ENCODE assay signal across 1 cellular context in the genomic region with DNA sequence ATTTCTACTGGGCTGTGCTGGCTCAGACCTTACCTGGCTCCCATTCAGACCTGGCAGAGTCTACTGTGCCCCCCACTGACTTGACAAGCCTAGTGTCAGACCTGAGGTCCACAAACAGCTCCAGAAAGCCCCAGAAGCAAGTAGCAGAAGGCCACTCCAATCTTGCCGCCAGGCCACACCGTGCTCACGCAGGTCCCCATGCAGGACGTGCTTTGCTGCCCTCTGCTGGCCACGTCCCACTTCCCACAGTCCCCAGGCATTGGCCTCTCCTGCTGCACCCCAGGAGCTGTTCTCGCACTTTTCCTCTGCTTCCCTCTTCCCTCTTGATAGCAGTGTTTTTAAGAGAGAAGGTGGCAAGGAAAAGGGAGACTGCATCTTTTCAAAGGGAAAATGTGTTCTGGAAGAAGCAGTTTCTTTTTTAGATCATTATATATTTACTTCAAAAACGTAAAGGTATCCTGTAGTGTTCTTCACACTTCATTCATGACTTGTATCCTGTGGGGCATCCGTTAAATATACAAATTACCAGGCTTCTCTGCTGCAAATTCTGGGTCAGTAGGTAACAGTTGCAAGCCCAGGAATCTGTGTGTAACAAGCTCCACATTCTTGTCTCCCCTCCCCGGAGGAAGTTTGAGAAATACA.
TF ChIP-seq lines count a peak whose summit lies in the region.

No MANE protein-coding gene starts in this region.

TF ChIP-seq in HepG2, 621 proteins besides CTCF, POLR2A, EP300 and RAD21 (continued from another document and continues in another):
- TF ChIP-seq, protein P1, sequence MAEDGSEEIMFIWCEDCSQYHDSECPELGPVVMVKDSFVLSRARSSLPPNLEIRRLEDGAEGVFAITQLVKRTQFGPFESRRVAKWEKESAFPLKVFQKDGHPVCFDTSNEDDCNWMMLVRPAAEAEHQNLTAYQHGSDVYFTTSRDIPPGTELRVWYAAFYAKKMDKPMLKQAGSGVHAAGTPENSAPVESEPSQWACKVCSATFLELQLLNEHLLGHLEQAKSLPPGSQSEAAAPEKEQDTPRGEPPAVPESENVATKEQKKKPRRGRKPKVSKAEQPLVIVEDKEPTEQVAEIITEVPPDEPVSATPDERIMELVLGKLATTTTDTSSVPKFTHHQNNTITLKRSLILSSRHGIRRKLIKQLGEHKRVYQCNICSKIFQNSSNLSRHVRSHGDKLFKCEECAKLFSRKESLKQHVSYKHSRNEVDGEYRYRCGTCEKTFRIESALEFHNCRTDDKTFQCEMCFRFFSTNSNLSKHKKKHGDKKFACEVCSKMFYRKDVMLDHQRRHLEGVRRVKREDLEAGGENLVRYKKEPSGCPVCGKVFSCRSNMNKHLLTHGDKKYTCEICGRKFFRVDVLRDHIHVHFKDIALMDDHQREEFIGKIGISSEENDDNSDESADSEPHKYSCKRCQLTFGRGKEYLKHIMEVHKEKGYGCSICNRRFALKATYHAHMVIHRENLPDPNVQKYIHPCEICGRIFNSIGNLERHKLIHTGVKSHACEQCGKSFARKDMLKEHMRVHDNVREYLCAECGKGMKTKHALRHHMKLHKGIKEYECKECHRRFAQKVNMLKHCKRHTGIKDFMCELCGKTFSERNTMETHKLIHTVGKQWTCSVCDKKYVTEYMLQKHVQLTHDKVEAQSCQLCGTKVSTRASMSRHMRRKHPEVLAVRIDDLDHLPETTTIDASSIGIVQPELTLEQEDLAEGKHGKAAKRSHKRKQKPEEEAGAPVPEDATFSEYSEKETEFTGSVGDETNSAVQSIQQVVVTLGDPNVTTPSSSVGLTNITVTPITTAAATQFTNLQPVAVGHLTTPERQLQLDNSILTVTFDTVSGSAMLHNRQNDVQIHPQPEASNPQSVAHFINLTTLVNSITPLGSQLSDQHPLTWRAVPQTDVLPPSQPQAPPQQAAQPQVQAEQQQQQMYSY (CRISPR knock-in tag; IDR thresholded peaks at IDR 0.05), result no peak
- TF ChIP-seq, protein P2, sequence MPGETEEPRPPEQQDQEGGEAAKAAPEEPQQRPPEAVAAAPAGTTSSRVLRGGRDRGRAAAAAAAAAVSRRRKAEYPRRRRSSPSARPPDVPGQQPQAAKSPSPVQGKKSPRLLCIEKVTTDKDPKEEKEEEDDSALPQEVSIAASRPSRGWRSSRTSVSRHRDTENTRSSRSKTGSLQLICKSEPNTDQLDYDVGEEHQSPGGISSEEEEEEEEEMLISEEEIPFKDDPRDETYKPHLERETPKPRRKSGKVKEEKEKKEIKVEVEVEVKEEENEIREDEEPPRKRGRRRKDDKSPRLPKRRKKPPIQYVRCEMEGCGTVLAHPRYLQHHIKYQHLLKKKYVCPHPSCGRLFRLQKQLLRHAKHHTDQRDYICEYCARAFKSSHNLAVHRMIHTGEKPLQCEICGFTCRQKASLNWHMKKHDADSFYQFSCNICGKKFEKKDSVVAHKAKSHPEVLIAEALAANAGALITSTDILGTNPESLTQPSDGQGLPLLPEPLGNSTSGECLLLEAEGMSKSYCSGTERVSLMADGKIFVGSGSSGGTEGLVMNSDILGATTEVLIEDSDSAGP (CRISPR knock-in tag; IDR thresholded peaks at IDR 0.05; ENCODE audit: borderline replicate concordance), result peak; percentile 57; the same call in 1 of the 2 replicates
- TF ChIP-seq KLF15 (CRISPR knock-in tag; IDR thresholded peaks at IDR 0.05; ENCODE audit: borderline replicate concordance) (no peak), ATF7-NPFF (CRISPR knock-in tag; IDR thresholded peaks at IDR 0.05; ENCODE audit: low read depth) (no peak), ZNF510 (CRISPR knock-in tag; IDR thresholded peaks at IDR 0.05; ENCODE audit: low read depth) (no peak), MAF1 (CRISPR knock-in tag; IDR thresholded peaks at IDR 0.05; ENCODE audit: borderline replicate concordance) (no peak), ZNF530 (CRISPR knock-in tag; IDR thresholded peaks at IDR 0.05; ENCODE audit: low read depth) (no peak), ZNF446 (CRISPR knock-in tag; IDR thresholded peaks at IDR 0.05) (0 out of 2 replicates have a peak, but pooled peaks have one; percentile 57), TEAD3 (CRISPR knock-in tag; optimal IDR thresholded peaks at IDR 0.05; ENCODE audit: borderline replicate concordance) (peak; percentile 58), MTF1 (CRISPR knock-in tag; IDR thresholded peaks at IDR 0.05) (no peak), MYC (CRISPR knock-in tag; IDR thresholded peaks at IDR 0.05; ENCODE audit: borderline replicate concordance) (peak; percentile 36; the same call in 1 of the 2 replicates), ZNF879 (CRISPR knock-in tag; IDR thresholded peaks at IDR 0.05) (no peak), ZNF484 (CRISPR knock-in tag; IDR thresholded peaks at IDR 0.05; ENCODE audit: borderline replicate concordance, low read depth) (no peak)
- TF ChIP-seq, protein P3, sequence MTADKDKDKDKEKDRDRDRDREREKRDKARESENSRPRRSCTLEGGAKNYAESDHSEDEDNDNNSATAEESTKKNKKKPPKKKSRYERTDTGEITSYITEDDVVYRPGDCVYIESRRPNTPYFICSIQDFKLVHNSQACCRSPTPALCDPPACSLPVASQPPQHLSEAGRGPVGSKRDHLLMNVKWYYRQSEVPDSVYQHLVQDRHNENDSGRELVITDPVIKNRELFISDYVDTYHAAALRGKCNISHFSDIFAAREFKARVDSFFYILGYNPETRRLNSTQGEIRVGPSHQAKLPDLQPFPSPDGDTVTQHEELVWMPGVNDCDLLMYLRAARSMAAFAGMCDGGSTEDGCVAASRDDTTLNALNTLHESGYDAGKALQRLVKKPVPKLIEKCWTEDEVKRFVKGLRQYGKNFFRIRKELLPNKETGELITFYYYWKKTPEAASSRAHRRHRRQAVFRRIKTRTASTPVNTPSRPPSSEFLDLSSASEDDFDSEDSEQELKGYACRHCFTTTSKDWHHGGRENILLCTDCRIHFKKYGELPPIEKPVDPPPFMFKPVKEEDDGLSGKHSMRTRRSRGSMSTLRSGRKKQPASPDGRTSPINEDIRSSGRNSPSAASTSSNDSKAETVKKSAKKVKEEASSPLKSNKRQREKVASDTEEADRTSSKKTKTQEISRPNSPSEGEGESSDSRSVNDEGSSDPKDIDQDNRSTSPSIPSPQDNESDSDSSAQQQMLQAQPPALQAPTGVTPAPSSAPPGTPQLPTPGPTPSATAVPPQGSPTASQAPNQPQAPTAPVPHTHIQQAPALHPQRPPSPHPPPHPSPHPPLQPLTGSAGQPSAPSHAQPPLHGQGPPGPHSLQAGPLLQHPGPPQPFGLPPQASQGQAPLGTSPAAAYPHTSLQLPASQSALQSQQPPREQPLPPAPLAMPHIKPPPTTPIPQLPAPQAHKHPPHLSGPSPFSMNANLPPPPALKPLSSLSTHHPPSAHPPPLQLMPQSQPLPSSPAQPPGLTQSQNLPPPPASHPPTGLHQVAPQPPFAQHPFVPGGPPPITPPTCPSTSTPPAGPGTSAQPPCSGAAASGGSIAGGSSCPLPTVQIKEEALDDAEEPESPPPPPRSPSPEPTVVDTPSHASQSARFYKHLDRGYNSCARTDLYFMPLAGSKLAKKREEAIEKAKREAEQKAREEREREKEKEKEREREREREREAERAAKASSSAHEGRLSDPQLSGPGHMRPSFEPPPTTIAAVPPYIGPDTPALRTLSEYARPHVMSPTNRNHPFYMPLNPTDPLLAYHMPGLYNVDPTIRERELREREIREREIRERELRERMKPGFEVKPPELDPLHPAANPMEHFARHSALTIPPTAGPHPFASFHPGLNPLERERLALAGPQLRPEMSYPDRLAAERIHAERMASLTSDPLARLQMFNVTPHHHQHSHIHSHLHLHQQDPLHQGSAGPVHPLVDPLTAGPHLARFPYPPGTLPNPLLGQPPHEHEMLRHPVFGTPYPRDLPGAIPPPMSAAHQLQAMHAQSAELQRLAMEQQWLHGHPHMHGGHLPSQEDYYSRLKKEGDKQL (CRISPR knock-in tag; IDR thresholded peaks at IDR 0.05; ENCODE audit: low read depth), result no peak
- TF ChIP-seq, protein P4, sequence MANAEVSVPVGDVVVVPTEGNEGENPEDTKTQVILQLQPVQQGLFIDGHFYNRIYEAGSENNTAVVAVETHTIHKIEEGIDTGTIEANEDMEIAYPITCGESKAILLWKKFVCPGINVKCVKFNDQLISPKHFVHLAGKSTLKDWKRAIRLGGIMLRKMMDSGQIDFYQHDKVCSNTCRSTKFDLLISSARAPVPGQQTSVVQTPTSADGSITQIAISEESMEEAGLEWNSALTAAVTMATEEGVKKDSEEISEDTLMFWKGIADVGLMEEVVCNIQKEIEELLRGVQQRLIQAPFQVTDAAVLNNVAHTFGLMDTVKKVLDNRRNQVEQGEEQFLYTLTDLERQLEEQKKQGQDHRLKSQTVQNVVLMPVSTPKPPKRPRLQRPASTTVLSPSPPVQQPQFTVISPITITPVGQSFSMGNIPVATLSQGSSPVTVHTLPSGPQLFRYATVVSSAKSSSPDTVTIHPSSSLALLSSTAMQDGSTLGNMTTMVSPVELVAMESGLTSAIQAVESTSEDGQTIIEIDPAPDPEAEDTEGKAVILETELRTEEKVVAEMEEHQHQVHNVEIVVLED (CRISPR knock-in tag; IDR thresholded peaks at IDR 0.05; ENCODE audit: borderline replicate concordance), result peak; percentile 47; the same call in 1 of the 2 replicates
- TF ChIP-seq, protein P5, sequence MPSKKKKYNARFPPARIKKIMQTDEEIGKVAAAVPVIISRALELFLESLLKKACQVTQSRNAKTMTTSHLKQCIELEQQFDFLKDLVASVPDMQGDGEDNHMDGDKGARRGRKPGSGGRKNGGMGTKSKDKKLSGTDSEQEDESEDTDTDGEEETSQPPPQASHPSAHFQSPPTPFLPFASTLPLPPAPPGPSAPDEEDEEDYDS (CRISPR knock-in tag; IDR thresholded peaks at IDR 0.05), result no peak
- TF ChIP-seq, protein P6, sequence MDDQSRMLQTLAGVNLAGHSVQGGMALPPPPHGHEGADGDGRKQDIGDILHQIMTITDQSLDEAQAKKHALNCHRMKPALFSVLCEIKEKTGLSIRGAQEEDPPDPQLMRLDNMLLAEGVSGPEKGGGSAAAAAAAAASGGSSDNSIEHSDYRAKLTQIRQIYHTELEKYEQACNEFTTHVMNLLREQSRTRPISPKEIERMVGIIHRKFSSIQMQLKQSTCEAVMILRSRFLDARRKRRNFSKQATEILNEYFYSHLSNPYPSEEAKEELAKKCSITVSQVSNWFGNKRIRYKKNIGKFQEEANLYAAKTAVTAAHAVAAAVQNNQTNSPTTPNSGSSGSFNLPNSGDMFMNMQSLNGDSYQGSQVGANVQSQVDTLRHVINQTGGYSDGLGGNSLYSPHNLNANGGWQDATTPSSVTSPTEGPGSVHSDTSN (CRISPR knock-in tag; IDR thresholded peaks at IDR 0.05; ENCODE audit: borderline replicate concordance), result no peak
- TF ChIP-seq, protein P7, sequence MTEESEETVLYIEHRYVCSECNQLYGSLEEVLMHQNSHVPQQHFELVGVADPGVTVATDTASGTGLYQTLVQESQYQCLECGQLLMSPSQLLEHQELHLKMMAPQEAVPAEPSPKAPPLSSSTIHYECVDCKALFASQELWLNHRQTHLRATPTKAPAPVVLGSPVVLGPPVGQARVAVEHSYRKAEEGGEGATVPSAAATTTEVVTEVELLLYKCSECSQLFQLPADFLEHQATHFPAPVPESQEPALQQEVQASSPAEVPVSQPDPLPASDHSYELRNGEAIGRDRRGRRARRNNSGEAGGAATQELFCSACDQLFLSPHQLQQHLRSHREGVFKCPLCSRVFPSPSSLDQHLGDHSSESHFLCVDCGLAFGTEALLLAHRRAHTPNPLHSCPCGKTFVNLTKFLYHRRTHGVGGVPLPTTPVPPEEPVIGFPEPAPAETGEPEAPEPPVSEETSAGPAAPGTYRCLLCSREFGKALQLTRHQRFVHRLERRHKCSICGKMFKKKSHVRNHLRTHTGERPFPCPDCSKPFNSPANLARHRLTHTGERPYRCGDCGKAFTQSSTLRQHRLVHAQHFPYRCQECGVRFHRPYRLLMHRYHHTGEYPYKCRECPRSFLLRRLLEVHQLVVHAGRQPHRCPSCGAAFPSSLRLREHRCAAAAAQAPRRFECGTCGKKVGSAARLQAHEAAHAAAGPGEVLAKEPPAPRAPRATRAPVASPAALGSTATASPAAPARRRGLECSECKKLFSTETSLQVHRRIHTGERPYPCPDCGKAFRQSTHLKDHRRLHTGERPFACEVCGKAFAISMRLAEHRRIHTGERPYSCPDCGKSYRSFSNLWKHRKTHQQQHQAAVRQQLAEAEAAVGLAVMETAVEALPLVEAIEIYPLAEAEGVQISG (CRISPR knock-in tag; IDR thresholded peaks at IDR 0.05), result no peak
- TF ChIP-seq, protein P8, sequence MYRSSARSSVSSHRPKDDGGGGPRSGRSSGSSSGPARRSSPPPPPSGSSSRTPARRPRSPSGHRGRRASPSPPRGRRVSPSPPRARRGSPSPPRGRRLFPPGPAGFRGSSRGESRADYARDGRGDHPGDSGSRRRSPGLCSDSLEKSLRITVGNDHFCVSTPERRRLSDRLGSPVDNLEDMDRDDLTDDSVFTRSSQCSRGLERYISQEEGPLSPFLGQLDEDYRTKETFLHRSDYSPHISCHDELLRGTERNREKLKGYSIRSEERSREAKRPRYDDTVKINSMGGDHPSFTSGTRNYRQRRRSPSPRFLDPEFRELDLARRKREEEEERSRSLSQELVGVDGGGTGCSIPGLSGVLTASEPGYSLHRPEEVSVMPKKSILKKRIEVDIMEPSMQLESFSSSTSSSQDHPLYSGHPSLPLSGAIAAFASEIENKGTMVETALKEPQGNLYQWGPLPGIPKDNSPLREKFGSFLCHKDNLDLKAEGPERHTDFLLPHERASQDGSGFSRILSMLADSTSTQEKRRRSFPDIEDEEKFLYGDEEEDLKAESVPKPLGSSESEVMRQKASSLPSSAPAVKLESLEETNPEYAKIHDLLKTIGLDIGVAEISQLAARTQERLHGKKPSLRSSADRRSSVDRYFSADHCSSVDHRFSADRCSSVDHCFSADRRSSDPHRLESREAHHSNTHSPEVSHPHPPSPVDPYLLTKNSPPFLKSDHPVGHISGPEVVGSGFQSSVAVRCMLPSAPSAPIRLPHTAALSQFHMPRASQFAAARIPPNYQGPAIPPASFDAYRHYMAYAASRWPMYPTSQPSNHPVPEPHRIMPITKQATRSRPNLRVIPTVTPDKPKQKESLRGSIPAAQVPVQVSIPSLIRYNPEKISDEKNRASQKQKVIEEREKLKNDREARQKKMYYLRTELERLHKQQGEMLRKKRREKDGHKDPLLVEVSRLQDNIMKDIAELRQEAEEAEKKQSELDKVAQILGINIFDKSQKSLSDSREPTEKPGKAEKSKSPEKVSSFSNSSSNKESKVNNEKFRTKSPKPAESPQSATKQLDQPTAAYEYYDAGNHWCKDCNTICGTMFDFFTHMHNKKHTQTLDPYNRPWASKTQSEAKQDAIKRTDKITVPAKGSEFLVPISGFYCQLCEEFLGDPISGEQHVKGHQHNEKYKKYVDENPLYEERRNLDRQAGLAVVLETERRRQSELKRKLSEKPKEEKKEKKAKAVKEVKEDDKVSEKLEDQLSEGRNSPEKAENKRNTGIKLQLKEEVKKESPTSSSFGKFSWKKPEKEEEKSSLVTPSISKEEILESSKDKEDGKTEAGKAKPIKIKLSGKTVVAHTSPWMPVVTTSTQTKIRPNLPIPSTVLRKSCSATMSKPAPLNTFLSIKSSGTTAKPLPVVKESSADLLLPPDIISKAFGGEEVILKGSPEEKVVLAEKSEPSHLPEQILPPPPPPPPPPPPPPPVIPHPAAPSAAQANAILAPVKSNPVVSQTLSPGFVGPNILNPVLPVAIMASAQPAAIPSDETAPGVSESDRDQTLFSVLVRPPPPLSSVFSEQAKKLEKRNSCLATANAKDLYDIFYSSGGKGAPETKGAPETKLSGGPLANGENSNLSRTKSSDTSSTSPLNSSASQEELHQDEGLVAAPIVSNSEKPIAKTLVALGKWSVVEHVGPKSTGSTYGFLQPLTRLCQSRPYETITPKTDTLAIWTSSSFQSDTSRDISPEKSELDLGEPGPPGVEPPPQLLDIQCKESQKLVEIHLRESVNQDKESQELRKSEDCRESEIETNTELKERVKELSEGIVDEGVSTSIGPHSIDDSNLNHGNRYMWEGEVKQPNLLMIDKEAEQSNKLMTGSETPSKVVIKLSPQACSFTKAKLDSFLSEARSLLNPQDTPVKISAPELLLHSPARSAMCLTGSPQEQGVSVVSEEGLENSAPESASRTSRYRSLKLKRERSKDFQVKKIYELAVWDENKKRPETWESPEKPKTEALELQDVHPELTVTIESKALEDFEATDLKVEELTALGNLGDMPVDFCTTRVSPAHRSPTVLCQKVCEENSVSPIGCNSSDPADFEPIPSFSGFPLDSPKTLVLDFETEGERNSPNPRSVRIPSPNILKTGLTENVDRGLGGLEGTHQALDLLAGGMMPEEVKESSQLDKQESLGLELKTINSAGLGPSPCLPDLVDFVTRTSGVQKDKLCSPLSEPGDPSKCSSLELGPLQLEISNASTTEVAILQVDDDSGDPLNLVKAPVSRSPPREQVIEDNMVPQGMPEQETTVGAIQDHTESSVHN (CRISPR knock-in tag; IDR thresholded peaks at IDR 0.05), result no peak
